23 cellular contexts compared by ENCODE assay signal in genomic region chr15:71160976-71161375, GRCh38.
"Had no signal": no experiment of that assay in that cellular context is flagged by ENCODE, and none has a peak within 500 bp of the region (broad histone marks: within the 10 kb centered on the region; RNA-seq: fewer than 3 reads in every experiment).

No MANE protein-coding gene starts in this region.

- DNase-seq: dermis blood vessel endothelial cell; effector memory CD4-positive, alpha-beta T cell; gastrocnemius medialis; heart left ventricle; left colon; mucosa of descending colon; naive B cell; pancreas; right lobe of liver; small intestine; stimulated activated CD4-positive, alpha-beta T cell treated with anti-CD3 and anti-CD28 coated beads, Interleukin-15, amount 100 ng/mL, for 24 hours; stimulated activated CD4-positive, alpha-beta T cell treated with anti-CD3 and anti-CD28 coated beads, Interleukin-2, amount 100 ng/mL, for 48 hours; stimulated activated naive B cell treated with anti-CD40 and anti-IgM and Interleukin-4, amounts not matched to agents 10 μg/mL and 1 μg/mL and 100 μg/mL, for 72 hours; upper lobe of left lung had no signal

- H3K79me2 ChIP-seq: hepatocyte had no signal

- ATAC-seq: gastrocnemius medialis; heart left ventricle; left colon; mucosa of descending colon; natural killer cell treated with Interleukin-12 subunit alpha and Interleukin-12 subunit beta and Interleukin-15 and Interleukin-18, amount 100 ng/mL, for 72 hours; pancreas; right lobe of liver; stimulated activated naive B cell treated with anti-CD40 and anti-IgM and Interleukin-4, amounts not matched to agents 10 μg/mL and 1 μg/mL and 100 μg/mL, for 72 hours had no signal

- FAIRE-seq: endothelial cell of umbilical vein, pancreas, urothelium cell line had no signal

- H3K36me3 ChIP-seq: gastrocnemius medialis, neutrophil, pancreas, right lobe of liver, thoracic aorta, tibial nerve, upper lobe of left lung had no signal

- H3K4me3 ChIP-seq: coronary artery, gastrocnemius medialis, heart left ventricle, hepatocyte, lung, mucosa of descending colon, pancreas, right lobe of liver, thoracic aorta, tibial nerve, upper lobe of left lung had no signal

- H3K4me1 ChIP-seq: gastrocnemius medialis, pancreas, right lobe of liver, tibial nerve, upper lobe of left lung had no signal

- H3K27ac ChIP-seq: coronary artery, gastrocnemius medialis, hepatocyte, neutrophil, pancreas, right lobe of liver, thoracic aorta, tibial nerve, upper lobe of left lung had no signal

- H3K9me3 ChIP-seq: gastrocnemius medialis, mucosa of descending colon, neutrophil, right lobe of liver, upper lobe of left lung had no signal

- H3K4me2 ChIP-seq: hepatocyte had no signal

- H2AFZ ChIP-seq: hepatocyte had no signal

- H3K27me3 ChIP-seq: gastrocnemius medialis, heart left ventricle, hepatocyte, pancreas, right lobe of liver, tibial nerve, upper lobe of left lung had no signal
